In the genomic region with DNA sequence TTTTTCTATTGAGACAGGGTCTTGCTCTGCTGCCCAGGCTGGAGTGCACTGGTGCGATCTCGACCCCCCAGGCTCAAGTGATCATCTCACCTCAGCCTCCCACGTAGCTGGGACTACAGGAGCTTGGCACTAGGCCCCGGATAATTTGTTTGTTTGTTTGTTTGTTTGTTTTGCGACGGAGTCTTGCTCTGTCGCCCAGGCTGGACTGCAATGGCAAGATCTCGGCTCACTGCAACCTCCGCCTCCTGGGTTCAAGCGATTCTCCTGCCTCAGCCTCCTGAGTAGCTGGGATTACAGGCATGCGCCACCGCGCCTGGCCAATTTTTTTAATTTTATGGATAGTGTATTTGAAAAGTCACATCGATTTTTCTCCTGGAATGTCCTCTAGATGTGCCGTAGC, we compare ENCODE assay signal across 8 cellular contexts. TPM values are rescaled to one million over a fixed set of nuclear protein-coding genes. Genes with fewer than 3 reads are reported as not detected.
DNase-seq lines count a peak whose midpoint lies in the region; ATAC-seq and TF ChIP-seq lines count a peak whose summit lies in the region.
"Not testable (repeated sequence)": the region's sequence is repeated elsewhere in the genome, so short reads cannot be mapped to it uniquely, and the experiment has no call there.

No MANE protein-coding gene starts in this region.

- H3K36me3 Mint-ChIP-seq in activated CD4-positive, alpha-beta T cell treated with anti-CD3 and anti-CD28 coated beads, Interleukin-2, amount 10 ng/mL, durations not matched to agents 7 days and 5 days (ENCODE audit: low read depth); activated naive CD8-positive, alpha-beta T cell; naive thymus-derived CD4-positive, alpha-beta T cell: not testable (repeated sequence)
- H3K36me3 Mint-ChIP-seq in endodermal cell (ENCODE audit: low read depth) = peaks cover 12% of the 10 kb centered on the region

- not testable (repeated sequence) for DNase-seq in PC-3; activated CD4-positive, alpha-beta T cell treated with anti-CD3 and anti-CD28 coated beads, Interleukin-2, amount 10 ng/mL, durations not matched to agents 7 days and 5 days; endodermal cell; naive thymus-derived CD4-positive, alpha-beta T cell
- peak; percentile 45 for DNase-seq in sciatic nerve (ENCODE audit: low spot score)

- not testable (repeated sequence) for TF ChIP-seq CTCF in 22Rv1 (IDR thresholded peaks at IDR 0.05); DOHH2 (IDR thresholded peaks at IDR 0.05; ENCODE audit: low read depth, low read length, poor library complexity, severe bottlenecking); PC-3 (conservative IDR thresholded peaks at IDR 0.05; ENCODE audit: low read depth, low read length); endodermal cell (conservative IDR thresholded peaks at IDR 0.05)

- intact Hi-C loops in PC-3 (cut with micrococcal nuclease) = loop anchor here (1.0 kb wide), 1 partner anchor 120 kb away; no protein-coding TSS in a partner anchor
- intact Hi-C loops in naive thymus-derived CD4-positive, alpha-beta T cell (cut with micrococcal nuclease) = loop anchor here (1.0 to 5.0 kb wide), 8 partner anchors 39 to 369 kb away; a partner anchor contains a TSS
- intact Hi-C loops in sciatic nerve (cut with DNase I) = not testable (repeated sequence)

- H3K4me2 ChIP-seq in DOHH2 (ENCODE audit: low read length) = peak overlapping the region; percentile 78
- H3K4me2 ChIP-seq in PC-3 (ENCODE audit: low read length) = not testable (repeated sequence)

- H3K27ac ChIP-seq in 22Rv1 = peak overlapping the region; percentile 91
- H3K27ac ChIP-seq in DOHH2 (ENCODE audit: low read depth, low read length); PC-3 (ENCODE audit: low read length); endodermal cell (ENCODE audit: low read depth, low read length); naive thymus-derived CD4-positive, alpha-beta T cell (ENCODE audit: low read depth, low read length): not testable (repeated sequence)

- H4K20me1 ChIP-seq in DOHH2 (ENCODE audit: control insufficient read depth, insufficient read depth, low read depth, low read length); PC-3 (ENCODE audit: low read length): not testable (repeated sequence)

- H3K9me3 ChIP-seq in DOHH2 (ENCODE audit: control insufficient read depth, insufficient read depth, low read length); PC-3 (ENCODE audit: low read length); endodermal cell (ENCODE audit: control insufficient read depth, low read length); naive thymus-derived CD4-positive, alpha-beta T cell (ENCODE audit: control insufficient read depth in 2 of 3, low read length in 3 of 3): not testable (repeated sequence)

- WGBS in endodermal cell (ENCODE audit: insufficient coverage in 1 of 2, insufficient read length in 1 of 2), 2 experiments = 88 to 95% methylated on average over 5 to 15 of the region's 15 CpGs

- peaks cover 34% of the 10 kb centered on the region for H3K79me2 ChIP-seq in DOHH2 (ENCODE audit: control insufficient read depth, low read length)
- H3K79me2 ChIP-seq in PC-3 (ENCODE audit: low read length) = peaks cover 36% of the 10 kb centered on the region

- H3F3A ChIP-seq in DOHH2 (ENCODE audit: control insufficient read depth, insufficient read depth); PC-3 (ENCODE audit: low read length, unreplicated experiment): not testable (repeated sequence)

- H3K4me1 ChIP-seq in DOHH2 (ENCODE audit: control insufficient read depth, low read length) (peaks cover 14% of the 10 kb centered on the region), PC-3 (ENCODE audit: insufficient read depth, low read length) (peaks cover 17% of the 10 kb centered on the region)
- H3K4me1 ChIP-seq in endodermal cell (ENCODE audit: control insufficient read depth, insufficient read depth, low read length) = not testable (repeated sequence)
- H3K4me1 ChIP-seq in naive thymus-derived CD4-positive, alpha-beta T cell (ENCODE audit: control insufficient read depth in 2 of 2, insufficient read depth in 2 of 2, low read length in 2 of 2) = peaks cover 10 to 11% of the 10 kb centered on the region in 2 donors

- H3K9me3 Mint-ChIP-seq in activated CD4-positive, alpha-beta T cell treated with anti-CD3 and anti-CD28 coated beads, Interleukin-2, amount 10 ng/mL, durations not matched to agents 7 days and 5 days; activated naive CD8-positive, alpha-beta T cell (ENCODE audit: low read depth); endodermal cell; naive thymus-derived CD4-positive, alpha-beta T cell: not testable (repeated sequence)

- not testable (repeated sequence) for H3K27me3 ChIP-seq in DOHH2 (ENCODE audit: control insufficient read depth, low read length); PC-3 (ENCODE audit: low read length); endodermal cell (ENCODE audit: control insufficient read depth, insufficient read depth, low read length, poor library complexity, severe bottlenecking); naive thymus-derived CD4-positive, alpha-beta T cell (ENCODE audit: control insufficient read depth in 2 of 2, insufficient read depth in 2 of 2, low read length in 2 of 2)

- peak overlapping the region; percentile 86 for H2AFZ ChIP-seq in PC-3 (ENCODE audit: low read length)

- not testable (repeated sequence) for BruUV-seq in PC-3 (replicated peaks; lab: Mats Ljungman, UMichigan)

- H3K36me3 ChIP-seq in DOHH2 (ENCODE audit: control insufficient read depth, low read length); PC-3 (ENCODE audit: low read depth, low read length); endodermal cell (ENCODE audit: control insufficient read depth, insufficient read depth, low read length); naive thymus-derived CD4-positive, alpha-beta T cell (ENCODE audit: control insufficient read depth in 2 of 3, insufficient read depth in 3 of 3, low read length in 3 of 3): not testable (repeated sequence)

- H3K27me3 Mint-ChIP-seq in activated CD4-positive, alpha-beta T cell treated with anti-CD3 and anti-CD28 coated beads, Interleukin-2, amount 10 ng/mL, durations not matched to agents 7 days and 5 days; activated naive CD8-positive, alpha-beta T cell; endodermal cell (ENCODE audit: insufficient read depth); naive thymus-derived CD4-positive, alpha-beta T cell: not testable (repeated sequence)

- CTCF ChIA-PET in PC-3 (lab: Charles Lee) = interaction anchor here (0.5 to 3.8 kb wide), 3 partner anchors 111 to 159 kb away, joined by 3 to 32 read pairs (median 5); no protein-coding TSS in a partner anchor
- CTCF ChIA-PET in activated CD4-positive, alpha-beta T cell treated with anti-CD3 and anti-CD28 coated beads, Interleukin-2, amount 10 ng/mL, durations not matched to agents 7 days and 5 days (lab: Charles Lee) = interaction anchor here (1.2 to 1.3 kb wide), 2 partner anchors 9 to 15 kb away, joined by 4 to 5 read pairs; no protein-coding TSS in a partner anchor
- CTCF ChIA-PET in naive thymus-derived CD4-positive, alpha-beta T cell (lab: Charles Lee) = interaction anchor here (0.7 to 1.2 kb wide), 2 partner anchors 32 to 120 kb away, joined by 3 to 4 read pairs; no protein-coding TSS in a partner anchor

- ATAC-seq in PC-3; naive thymus-derived CD4-positive, alpha-beta T cell; sciatic nerve: not testable (repeated sequence)

- POLR2A ChIA-PET in PC-3 (lab: Charles Lee; ENCODE audit: unreplicated experiment); activated CD4-positive, alpha-beta T cell treated with anti-CD3 and anti-CD28 coated beads, Interleukin-2, amount 10 ng/mL, durations not matched to agents 7 days and 5 days (lab: Charles Lee): not testable (repeated sequence)
- POLR2A ChIA-PET in naive thymus-derived CD4-positive, alpha-beta T cell (lab: Charles Lee) = interaction anchor here (0.7 to 1.3 kb wide), 6 partner anchors 9 to 275 kb away, joined by 3 to 5 read pairs (median 3); a partner anchor contains a TSS

- H3K9me2 ChIP-seq in DOHH2 (replicated peaks; ENCODE audit: control insufficient read depth, low read length); PC-3 (replicated peaks; ENCODE audit: low read length): not testable (repeated sequence)

- H3K27ac Mint-ChIP-seq in activated CD4-positive, alpha-beta T cell treated with anti-CD3 and anti-CD28 coated beads, Interleukin-2, amount 10 ng/mL, durations not matched to agents 7 days and 5 days = peak overlapping the region; percentile 94
- H3K27ac Mint-ChIP-seq in activated naive CD8-positive, alpha-beta T cell = peak overlapping the region; percentile 96
- H3K27ac Mint-ChIP-seq in endodermal cell = peak overlapping the region; percentile 94
- peak overlapping the region; percentile 88 to 99 (median 91) for H3K27ac Mint-ChIP-seq in naive thymus-derived CD4-positive, alpha-beta T cell

- peak overlapping the region; percentile 85 for H3K4me3 Mint-ChIP-seq in activated CD4-positive, alpha-beta T cell treated with anti-CD3 and anti-CD28 coated beads, Interleukin-2, amount 10 ng/mL, durations not matched to agents 7 days and 5 days
- H3K4me3 Mint-ChIP-seq in activated naive CD8-positive, alpha-beta T cell = peak overlapping the region; percentile 95
- peak overlapping the region; percentile 98 for H3K4me3 Mint-ChIP-seq in endodermal cell
- H3K4me3 Mint-ChIP-seq in naive thymus-derived CD4-positive, alpha-beta T cell = peak overlapping the region; percentile 82 to 98 (median 94)

- H3K9ac ChIP-seq in PC-3 (ENCODE audit: low read length); endodermal cell (ENCODE audit: extremely low read depth, low read length, poor library complexity, severe bottlenecking): not testable (repeated sequence)

- peaks cover 28% of the 10 kb centered on the region for H3K4me1 Mint-ChIP-seq in activated CD4-positive, alpha-beta T cell treated with anti-CD3 and anti-CD28 coated beads, Interleukin-2, amount 10 ng/mL, durations not matched to agents 7 days and 5 days
- H3K4me1 Mint-ChIP-seq in activated naive CD8-positive, alpha-beta T cell (ENCODE audit: low read depth) = peaks cover 26% of the 10 kb centered on the region
- H3K4me1 Mint-ChIP-seq in endodermal cell = peaks cover 12% of the 10 kb centered on the region
- H3K4me1 Mint-ChIP-seq in naive thymus-derived CD4-positive, alpha-beta T cell = peaks cover 1 to 30% (median 25%) of the 10 kb centered on the region in 7 donors

- H3K4me3 ChIP-seq in DOHH2 (ENCODE audit: low read length) = peak overlapping the region; percentile 97; the same call in 1 of the 2 replicates
- not testable (repeated sequence) for H3K4me3 ChIP-seq in PC-3 (ENCODE audit: low read length); endodermal cell (ENCODE audit: low read length); naive thymus-derived CD4-positive, alpha-beta T cell (ENCODE audit: low read length)

RNA-seq across cellular contexts. Expression of a gene that starts 0.9 kb away (rescaled TPM):
- total RNA-seq in PC-3 (2014; rRNA removed) (9.1 and 12.7 TPM in 2 replicates), endodermal cell (10 to 100 TPM; 49.9 to 65.0 TPM), sciatic nerve (36.5 TPM)
- total RNA-seq in activated CD4-positive, alpha-beta T cell treated with anti-CD3 and anti-CD28 coated beads, Interleukin-2, amount 10 ng/mL, durations not matched to agents 7 days and 5 days = 10 to 100 TPM; 29.0 to 34.9 TPM
- 45.7 TPM for polyA plus RNA-seq in endodermal cell (2013, experiment 1 of 2)
- 47.7 TPM for polyA plus RNA-seq in endodermal cell (2013, experiment 2 of 2)
- 10 to 100 TPM; 19.8 to 29.0 (median 25.7) TPM for total RNA-seq in naive thymus-derived CD4-positive, alpha-beta T cell
- polyA plus RNA-seq in naive thymus-derived CD4-positive, alpha-beta T cell = 10 to 100 TPM in 1 of 2 donors, 1 to 10 TPM in 1; 8.5 to 22.9 TPM

RNA-seq across cellular contexts. Expression of a gene that starts 39.8 kb away (rescaled TPM):
- total RNA-seq in PC-3 (2014; rRNA removed) (10.1 and 13.6 TPM in 2 replicates), endodermal cell (10 to 100 TPM; 15.5 to 18.4 TPM), sciatic nerve (10.7 TPM)
- total RNA-seq in activated CD4-positive, alpha-beta T cell treated with anti-CD3 and anti-CD28 coated beads, Interleukin-2, amount 10 ng/mL, durations not matched to agents 7 days and 5 days = 10 to 100 TPM; 22.7 to 23.7 TPM
- 15.8 TPM for polyA plus RNA-seq in endodermal cell (2013, experiment 1 of 2)
- polyA plus RNA-seq in endodermal cell (2013, experiment 2 of 2) = 14.4 TPM
- 10 to 100 TPM in 3 of 5 experiments, 1 to 10 TPM in 2; 5.5 to 23.0 (median 14.4) TPM for total RNA-seq in naive thymus-derived CD4-positive, alpha-beta T cell
- polyA plus RNA-seq in naive thymus-derived CD4-positive, alpha-beta T cell = 10 to 100 TPM in 1 of 2 donors, 1 to 10 TPM in 1; 4.5 to 13.2 TPM
